ENCODE assay signal across 8 cellular contexts in genomic region chr9:6644346-6645152, GRCh38. TPM values are rescaled to one million over a fixed set of nuclear protein-coding genes. Genes with fewer than 3 reads are reported as not detected.
DNase-seq lines count a peak whose midpoint lies in the region; ATAC-seq, FAIRE-seq and TF ChIP-seq lines count a peak whose summit lies in the region.

No MANE protein-coding gene starts in this region.

- H3K4me3 Mint-ChIP-seq in T-helper 17 cell: peak overlapping the region; percentile 90

- peaks cover 36% of the 10 kb centered on the region for H3K27me3 ChIP-seq in hepatocyte
- no peaks in the 10 kb centered on the region for H3K27me3 ChIP-seq in MG63

- H3K27me3 Mint-ChIP-seq in T-helper 17 cell: peaks cover 56% of the 10 kb centered on the region

- peaks cover 19% of the 10 kb centered on the region for H3K4me1 Mint-ChIP-seq in T-helper 17 cell

- peak overlapping the region; percentile 96 for H3K4me2 ChIP-seq in hepatocyte

- H2AFZ ChIP-seq in hepatocyte: peak overlapping the region; percentile 58

- FAIRE-seq in GM19239 (lab: Jason Lieb, UNC): peak; percentile 63

- no peak overlapping the region for H3K27ac ChIP-seq in hepatocyte

- DNase-seq in GM19239 (ENCODE audit: insufficient read length, low spot score) (no peak), T-helper 17 cell (no peak), hepatocyte (ENCODE audit: low spot score) (no peak), skeletal muscle cell (ENCODE audit: low read depth) (no peak), D341Med (ENCODE audit: low spot score) (no peak), MG63 (no peak), MV-4-11 (lab: John Stamatoyannopoulos, UW) (no peak)
- DNase-seq in stimulated activated CD4-positive, alpha-beta T cell treated with anti-CD3 and anti-CD28 coated beads, Interleukin-4, amount 100 ng/mL, for 1 hour: no peak

- H3K9me2 ChIP-seq in hepatocyte (replicated peaks; ENCODE audit: insufficient read depth): no peaks in the 10 kb centered on the region

- H3K4me1 ChIP-seq in hepatocyte (ENCODE audit: insufficient read depth): peaks cover 8% of the 10 kb centered on the region

- WGBS in hepatocyte (ENCODE audit: low lambda C conversion rate, missing lambda C conversion rate): 3% methylated on average over 33 of the region's 33 CpGs

- H3K27ac Mint-ChIP-seq in T-helper 17 cell: peak overlapping the region; percentile 67

- H3K79me2 ChIP-seq in hepatocyte: peaks cover 17% of the 10 kb centered on the region

- no peaks in the 10 kb centered on the region for H4K20me1 ChIP-seq in hepatocyte (ENCODE audit: insufficient read depth, poor library complexity, severe bottlenecking)

- H3K4me3 ChIP-seq in hepatocyte: peak overlapping the region; percentile 15
- H3K4me3 ChIP-seq in skeletal muscle cell (ENCODE audit: low read depth, low read length): peak overlapping the region; percentile 13
- H3K4me3 ChIP-seq in MG63: no peak overlapping the region

- H3K9me3 ChIP-seq in T-helper 17 cell (ENCODE audit: control insufficient read depth, low read length, poor library complexity, severe bottlenecking) (no peaks in the 10 kb centered on the region), hepatocyte (ENCODE audit: low read depth) (no peaks in the 10 kb centered on the region), MG63 (no peaks in the 10 kb centered on the region)

- TF ChIP-seq CTCF in hepatocyte (IDR thresholded peaks at IDR 0.05; ENCODE audit: poor library complexity): no peak

- ATAC-seq in T-helper 17 cell: no peak

- H3K36me3 ChIP-seq in hepatocyte (replicated peaks; ENCODE audit: insufficient read depth, low read depth) (no peaks in the 10 kb centered on the region), MG63 (no peaks in the 10 kb centered on the region)

- H3K36me3 Mint-ChIP-seq in T-helper 17 cell (ENCODE audit: low read depth): peaks cover 10% of the 10 kb centered on the region

RNA-seq across cellular contexts. Expression of gene GLDC, which starts 1.0 kb away (rescaled TPM):
- 1 to 10 TPM in 1 of 2 donors, not detected in 1; 1.1 TPM for total RNA-seq in T-helper 17 cell
- 18.4 and 26.6 TPM in 2 replicates for total RNA-seq in hepatocyte
- polyA plus RNA-seq in hepatocyte: 9.7 and 15.6 TPM in 2 replicates
- total RNA-seq in MG63 (2014; rRNA removed; shearing (Covaris generic); ENCODE audit: low replicate concordance): 0.82 and 3.2 TPM in 2 replicates
